ENCODE assay signal across 8 cellular contexts in the genomic region with DNA sequence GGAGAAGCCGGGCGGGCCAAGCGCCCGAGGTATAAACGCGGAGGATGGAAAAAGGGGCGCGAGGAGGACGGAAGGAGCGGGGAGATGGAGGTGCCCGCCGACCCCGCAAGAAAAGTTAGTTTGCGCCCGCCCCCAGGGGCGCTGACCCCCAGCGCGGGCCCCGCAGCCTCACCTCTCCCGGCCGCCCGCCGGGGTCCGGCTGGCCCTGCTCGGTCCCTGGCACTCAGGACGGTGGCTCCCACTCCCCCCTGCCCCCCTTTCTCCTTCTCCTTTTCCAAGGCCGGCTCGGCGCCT. TPM values are rescaled to one million over a fixed set of nuclear protein-coding genes. Genes with fewer than 3 reads are reported as not detected.
DNase-seq lines count a peak whose midpoint lies in the region; ATAC-seq and TF ChIP-seq lines count a peak whose summit lies in the region.

No MANE protein-coding gene starts in this region.

- peak overlapping the region in 1 of 2 donors; percentile 84 for H3K4me3 Mint-ChIP-seq in activated T-cell treated with anti-CD3 and anti-CD28 coated beads, Interleukin-2, amount 50 U/mL, for 72 hours
- H3K4me3 Mint-ChIP-seq in type B pancreatic cell: peak overlapping the region; percentile 86

- no peak for TF ChIP-seq POLR2A in lower leg skin (IDR thresholded peaks at IDR 0.05)

- no peaks in the 10 kb centered on the region for H3K9me3 ChIP-seq in ascending aorta

- H3K27ac ChIP-seq in ascending aorta: peak overlapping the region; percentile 74 to 88

- DNase-seq in activated T-cell treated with anti-CD3 and anti-CD28 coated beads, Interleukin-2, amount 50 U/mL, for 72 hours: no peak
- no peak for DNase-seq in activated T-cell treated with anti-CD3 and anti-CD28 coated beads for 4 hours
- no peak for DNase-seq in ascending aorta (ENCODE audit: low spot score in 2 of 2)
- no peak for DNase-seq in lower leg skin (ENCODE audit: low spot score in 2 of 2)
- DNase-seq in type B pancreatic cell (ENCODE audit: extremely low spot score, unreplicated experiment): no peak

- peak; percentile 0 to 1 for ATAC-seq in activated T-cell treated with anti-CD3 and anti-CD28 coated beads, Interleukin-2, amount 50 U/mL, for 72 hours (replicated peaks in 1 of 2)
- ATAC-seq in HG02870 (IDR thresholded peaks at IDR 0.05; ENCODE audit: unreplicated experiment): no peak
- ATAC-seq in HG03439 (IDR thresholded peaks at IDR 0.05; ENCODE audit: unreplicated experiment): no peak
- ATAC-seq in GM18858 (IDR thresholded peaks at IDR 0.05; ENCODE audit: unreplicated experiment): no peak

- intact Hi-C loops in ascending aorta (cut with DNase I) (loop anchor here (1.0 to 10.0 kb wide), 5 partner anchors 58 to 480 kb away; partner anchors contain the start of genes GRB2 and TMEM94), lower leg skin (cut with DNase I; ENCODE audit: low total_unique reads) (no loop called here)

- H3K9me3 Mint-ChIP-seq in activated T-cell treated with anti-CD3 and anti-CD28 coated beads, Interleukin-2, amount 50 U/mL, for 72 hours: no peaks in the 10 kb centered on the region
- no peaks in the 10 kb centered on the region for H3K9me3 Mint-ChIP-seq in type B pancreatic cell

- H3K36me3 ChIP-seq in ascending aorta: peaks cover 0 to 4% of the 10 kb centered on the region in 2 donors

- WGBS in lower leg skin, 2 donors: 1% methylated on average over 28 to 29 of the region's 29 CpGs

- H3K4me3 ChIP-seq in ascending aorta (peak overlapping the region; percentile 78 to 82), lower leg skin (ENCODE audit: low read depth, poor library complexity, severe bottlenecking) (peak overlapping the region; percentile 54)

- peaks cover 25 to 46% of the 10 kb centered on the region in 2 donors for H3K4me1 ChIP-seq in ascending aorta

- TF ChIP-seq CTCF in ascending aorta (IDR thresholded peaks at IDR 0.05) (no peak), lower leg skin (IDR thresholded peaks at IDR 0.05) (no peak), type B pancreatic cell (conservative IDR thresholded peaks at IDR 0.05) (no peak)

- no peak overlapping the region for H3K27ac Mint-ChIP-seq in activated T-cell treated with anti-CD3 and anti-CD28 coated beads, Interleukin-2, amount 50 U/mL, for 72 hours
- H3K27ac Mint-ChIP-seq in type B pancreatic cell: no peak overlapping the region

- H3K36me3 Mint-ChIP-seq in activated T-cell treated with anti-CD3 and anti-CD28 coated beads, Interleukin-2, amount 50 U/mL, for 72 hours (ENCODE audit: insufficient read depth in 2 of 2): peaks cover 0 to 10% of the 10 kb centered on the region in 2 donors
- peaks cover 4% of the 10 kb centered on the region for H3K36me3 Mint-ChIP-seq in type B pancreatic cell

- H3K4me1 Mint-ChIP-seq in activated T-cell treated with anti-CD3 and anti-CD28 coated beads, Interleukin-2, amount 50 U/mL, for 72 hours (ENCODE audit: low read depth): peaks cover 18% of the 10 kb centered on the region
- H3K4me1 Mint-ChIP-seq in type B pancreatic cell (ENCODE audit: unreplicated experiment): peaks cover 23% of the 10 kb centered on the region

- no peaks in the 10 kb centered on the region for H3K27me3 ChIP-seq in ascending aorta

- no peaks in the 10 kb centered on the region for H3K27me3 Mint-ChIP-seq in activated T-cell treated with anti-CD3 and anti-CD28 coated beads, Interleukin-2, amount 50 U/mL, for 72 hours (ENCODE audit: low read depth)
- H3K27me3 Mint-ChIP-seq in type B pancreatic cell: no peaks in the 10 kb centered on the region

RNA-seq across cellular contexts. Expression of gene CASKIN2, which starts 0.2 kb away (rescaled TPM):
- 1 to 10 TPM; 4.1 to 6.6 TPM for total RNA-seq in activated T-cell treated with anti-CD3 and anti-CD28 coated beads, Interleukin-2, amount 50 U/mL, for 72 hours
- total RNA-seq in ascending aorta: 112 TPM
- 10 to 100 TPM; 11.7 to 23.2 (median 17.8) TPM for total RNA-seq in lower leg skin
- 29.5 and 31.2 TPM in 2 replicates for total RNA-seq in type B pancreatic cell (ENCODE audit: low replicate concordance)

RNA-seq across cellular contexts. Expression of gene TSEN54, which starts 1.2 kb away (rescaled TPM):
- total RNA-seq in activated T-cell treated with anti-CD3 and anti-CD28 coated beads, Interleukin-2, amount 50 U/mL, for 72 hours: 10 to 100 TPM; 34.8 to 49.5 TPM
- total RNA-seq in ascending aorta (92.7 TPM), lower leg skin (10 to 100 TPM; 42.7 to 70.8 (median 50.8) TPM), type B pancreatic cell (ENCODE audit: low replicate concordance) (28.4 and 41.0 TPM in 2 replicates)

RNA-seq across cellular contexts. Expression of gene LLGL2, which starts 10.3 kb away (rescaled TPM):
- 10 to 100 TPM; 12.5 to 17.4 TPM for total RNA-seq in activated T-cell treated with anti-CD3 and anti-CD28 coated beads, Interleukin-2, amount 50 U/mL, for 72 hours
- total RNA-seq in ascending aorta: 41.8 TPM
- total RNA-seq in lower leg skin: 10 to 100 TPM; 57.3 to 96.0 (median 79.6) TPM
- total RNA-seq in type B pancreatic cell (ENCODE audit: low replicate concordance): 90.6 and 226 TPM in 2 replicates

RNA-seq across cellular contexts. Expression of gene TMEM94, which starts 58.7 kb away (rescaled TPM):
- 10 to 100 TPM; 70.7 to 76.4 TPM for total RNA-seq in activated T-cell treated with anti-CD3 and anti-CD28 coated beads, Interleukin-2, amount 50 U/mL, for 72 hours
- total RNA-seq in ascending aorta (125 TPM), lower leg skin (100 to 1,000 TPM in 1 of 4 donors, 10 to 100 TPM in 3; 39.3 to 103 (median 79.0) TPM), type B pancreatic cell (ENCODE audit: low replicate concordance) (86.5 and 112 TPM in 2 replicates)

Comparison
In these comparisons a context has a peak if more than half of its experiments do, and no peak if none do; other contexts are left out.
1. ATAC-seq: peak in activated T-cell treated with anti-CD3 and anti-CD28 coated beads, Interleukin-2, amount 50 U/mL, for 72 hours (2 of 2); none in HG02870 (single experiment), HG03439 (single experiment) and GM18858 (single experiment).